ENCODE assay signal across 9 cellular contexts in the genomic region with DNA sequence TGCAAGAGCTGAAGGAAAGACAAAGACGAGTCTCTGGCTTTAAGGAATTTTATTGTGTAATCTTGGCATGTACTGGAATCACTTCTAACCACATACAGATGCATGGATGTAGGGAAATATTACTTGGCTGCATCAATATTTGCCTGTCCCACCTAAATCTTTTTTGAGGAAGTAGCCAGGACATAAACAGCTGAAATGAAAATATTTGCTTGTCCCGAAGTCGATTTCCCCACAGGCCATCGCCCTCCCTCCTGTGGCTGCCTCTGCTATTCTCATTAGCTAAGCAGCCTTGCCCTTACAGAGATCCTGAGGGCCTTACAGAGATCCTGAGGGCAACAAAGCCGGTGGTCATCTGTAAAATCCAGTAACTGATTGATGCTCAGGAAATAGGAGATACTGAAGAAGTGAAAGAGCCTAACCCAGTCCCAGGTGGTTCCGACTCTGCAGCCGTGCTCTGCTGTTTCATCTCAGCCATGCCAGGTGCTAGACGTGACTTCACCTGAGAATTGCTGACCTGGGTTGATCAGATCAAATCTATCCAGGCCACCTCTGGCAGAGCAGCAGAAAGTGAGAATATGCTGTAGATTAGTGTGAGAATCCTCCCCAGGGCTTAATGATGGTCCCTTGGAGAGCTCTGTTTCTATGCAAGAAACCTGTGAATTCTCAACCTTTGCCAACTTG. TPM values are rescaled to one million over a fixed set of nuclear protein-coding genes. Genes with fewer than 3 reads are reported as not detected.
DNase-seq lines count a peak whose midpoint lies in the region; ATAC-seq and TF ChIP-seq lines count a peak whose summit lies in the region.
"Had no signal": no experiment of that assay in that cellular context is flagged by ENCODE, and none has a peak within 500 bp of the region (broad histone marks: within the 10 kb centered on the region; RNA-seq: fewer than 3 reads in every experiment).

No MANE protein-coding gene starts in this region.

- H3K27me3 Mint-ChIP-seq in T-helper 17 cell (no peaks in the 10 kb centered on the region), endodermal cell (ENCODE audit: insufficient read depth) (no peaks in the 10 kb centered on the region), progenitor cell of endocrine pancreas (peaks cover 30% of the 10 kb centered on the region)

- peak; percentile 57 for DNase-seq in G401 (ENCODE audit: low spot score)
- DNase-seq in T-helper 17 cell, result no peak
- peak; percentile 85 for DNase-seq in endodermal cell
- no peak for DNase-seq in gastrocnemius medialis
- DNase-seq in SW 1271 (lab: John Stamatoyannopoulos, UW), result no peak
- DNase-seq in progenitor cell of endocrine pancreas (ENCODE audit: low spot score, unreplicated experiment), result no peak
- no peak for DNase-seq in UCSD-AML1 (lab: John Stamatoyannopoulos, UW; ENCODE audit: unreplicated experiment)
- DNase-seq: OCI-M1 had no signal

- H3K9me3 Mint-ChIP-seq in endodermal cell (peaks cover 20% of the 10 kb centered on the region), progenitor cell of endocrine pancreas (ENCODE audit: low read depth) (peaks cover 13% of the 10 kb centered on the region)

- 78 to 87% methylated on average over 6 to 7 of the region's 8 CpGs for WGBS in endodermal cell (ENCODE audit: insufficient coverage in 1 of 2, insufficient read length in 1 of 2), 2 experiments

- ATAC-seq in T-helper 17 cell (peak; percentile 58), gastrocnemius medialis (peak; percentile 39 to 53), GM21447 (IDR thresholded peaks at IDR 0.05; ENCODE audit: unreplicated experiment) (no peak)

- H3K4me1 ChIP-seq in endodermal cell (ENCODE audit: control insufficient read depth, insufficient read depth, low read length) (peaks cover 11% of the 10 kb centered on the region), gastrocnemius medialis (peaks cover 10 to 14% of the 10 kb centered on the region in 2 donors)

- in situ Hi-C loops in G401 (cut with HindIII; ENCODE audit: low sequenced_read_pairs), result no loop called here
- in situ Hi-C loops in gastrocnemius medialis (cut with MboI; ENCODE audit: low sequenced_read_pairs in 4 of 4), result no loop called here

- intact Hi-C loops in gastrocnemius medialis (cut with DNase I; ENCODE audit: low total_unique reads), result no loop called here

- H3K4me3 ChIP-seq in endodermal cell (ENCODE audit: low read length) (no peak overlapping the region), gastrocnemius medialis (no peak overlapping the region)

- H3K27me3 ChIP-seq in endodermal cell (ENCODE audit: control insufficient read depth, insufficient read depth, low read length, poor library complexity, severe bottlenecking) (no peaks in the 10 kb centered on the region), gastrocnemius medialis (no peaks in the 10 kb centered on the region)

- H3K36me3 Mint-ChIP-seq in T-helper 17 cell (ENCODE audit: low read depth) (peaks cover 2% of the 10 kb centered on the region), endodermal cell (ENCODE audit: low read depth) (peaks cover 7% of the 10 kb centered on the region), progenitor cell of endocrine pancreas (ENCODE audit: insufficient read depth) (peaks cover 1% of the 10 kb centered on the region)

- H3K9me3 ChIP-seq in T-helper 17 cell (ENCODE audit: control insufficient read depth, low read length, poor library complexity, severe bottlenecking), result no peaks in the 10 kb centered on the region
- H3K9me3 ChIP-seq in endodermal cell (ENCODE audit: control insufficient read depth, low read length), result peaks cover 21% of the 10 kb centered on the region
- no peaks in the 10 kb centered on the region for H3K9me3 ChIP-seq in gastrocnemius medialis

- H3K4me1 Mint-ChIP-seq in T-helper 17 cell (peaks cover 33% of the 10 kb centered on the region), endodermal cell (peaks cover 27% of the 10 kb centered on the region), progenitor cell of endocrine pancreas (ENCODE audit: low read depth) (peaks cover 2% of the 10 kb centered on the region)

- peak overlapping the region; percentile 96 for H3K27ac Mint-ChIP-seq in T-helper 17 cell
- peak overlapping the region; percentile 76 for H3K27ac Mint-ChIP-seq in endodermal cell
- no peak overlapping the region for H3K27ac Mint-ChIP-seq in progenitor cell of endocrine pancreas

- TF ChIP-seq CTCF in endodermal cell (conservative IDR thresholded peaks at IDR 0.05) (no peak), gastrocnemius medialis (IDR thresholded peaks at IDR 0.05 in 4 of 5, conservative IDR thresholded peaks at IDR 0.05 in 1 of 5) (no peak), progenitor cell of endocrine pancreas (IDR thresholded peaks at IDR 0.05; ENCODE audit: unreplicated experiment) (no peak)

- TF ChIP-seq POLR2A in gastrocnemius medialis (IDR thresholded peaks at IDR 0.05), result no peak

- no peak overlapping the region for H3K9ac ChIP-seq in endodermal cell (ENCODE audit: extremely low read depth, low read length, poor library complexity, severe bottlenecking)

- H3K4me3 Mint-ChIP-seq in T-helper 17 cell, result peak overlapping the region; percentile 87
- no peak overlapping the region for H3K4me3 Mint-ChIP-seq in endodermal cell
- H3K4me3 Mint-ChIP-seq in progenitor cell of endocrine pancreas (ENCODE audit: low read depth), result no peak overlapping the region

- H3K27ac ChIP-seq in endodermal cell (ENCODE audit: low read depth, low read length) (no peak overlapping the region), gastrocnemius medialis (peak overlapping the region; percentile 31 to 44 (median 39))

- no peaks in the 10 kb centered on the region for H3K36me3 ChIP-seq in endodermal cell (ENCODE audit: control insufficient read depth, insufficient read depth, low read length)
- no peaks in the 10 kb centered on the region for H3K36me3 ChIP-seq in gastrocnemius medialis

RNA-seq across cellular contexts. Expression of a gene that starts 25.5 kb away (rescaled TPM):
- 5.3 and 5.5 TPM in 2 replicates for total RNA-seq in G401 (2014; rRNA removed; shearing (Covaris generic))
- 10 to 100 TPM; 16.9 to 27.3 TPM for total RNA-seq in T-helper 17 cell
- 1 to 10 TPM; 2.2 to 4.3 TPM for total RNA-seq in endodermal cell
- 8.0 TPM for polyA plus RNA-seq in endodermal cell (2013, experiment 1 of 2)
- polyA plus RNA-seq in endodermal cell (2013, experiment 2 of 2), result 6.9 TPM
- 1 to 10 TPM; 2.0 to 4.4 (median 2.5) TPM for total RNA-seq in gastrocnemius medialis
- total RNA-seq in progenitor cell of endocrine pancreas, result 4.8 and 5.1 TPM in 2 replicates

Comparison
In these comparisons a context has a peak if more than half of its experiments do, and no peak if none do; other contexts are left out.
1. DNase-seq: peak in G401 (single experiment) and endodermal cell (single experiment); none in T-helper 17 cell (0 of 3), gastrocnemius medialis (0 of 2), SW 1271 (0 of 2), progenitor cell of endocrine pancreas (single experiment) and UCSD-AML1 (single experiment).